ENCODE assay signal across 21 cellular contexts in genomic region chr3:33167284-33167683, GRCh38. TPM values are rescaled to one million over a fixed set of nuclear protein-coding genes. Genes with fewer than 3 reads are reported as not detected.
"Had no signal": no experiment of that assay in that cellular context is flagged by ENCODE, and none has a peak within 500 bp of the region (broad histone marks: within the 10 kb centered on the region; RNA-seq: fewer than 3 reads in every experiment).

No MANE protein-coding gene starts in this region.

- H3K9me3 Mint-ChIP-seq: naive B cell had no signal

- H3K27me3 Mint-ChIP-seq: activated naive CD8-positive, alpha-beta T cell; memory B cell; naive B cell; progenitor cell of endocrine pancreas had no signal

- H3K27me3 ChIP-seq: left lung, transverse colon, uterus had no signal

- H3K4me3 Mint-ChIP-seq: activated naive CD8-positive, alpha-beta T cell; memory B cell; naive B cell; T-helper 1 cell treated with Interleukin-12 subunit alpha and Interleukin-12 subunit beta and Interleukin-4 antibody, amounts not matched to agents 30 μg/mL and 1 μg/mL, for 36 hours had no signal

- H3K27ac Mint-ChIP-seq: activated naive CD8-positive, alpha-beta T cell; memory B cell; naive B cell; T-helper 1 cell treated with Interleukin-12 subunit alpha and Interleukin-12 subunit beta and Interleukin-4 antibody, amounts not matched to agents 30 μg/mL and 1 μg/mL, for 36 hours had no signal

- H3K4me3 ChIP-seq: left lung, mucosa of descending colon, transverse colon, uterus had no signal

- H3K36me3 ChIP-seq: left lung, transverse colon, uterus, WERI-Rb-1 had no signal

- H3K36me3 Mint-ChIP-seq: activated naive CD8-positive, alpha-beta T cell; memory B cell; naive B cell had no signal

- H3K9me3 ChIP-seq: left lung, mucosa of descending colon, transverse colon, uterus had no signal

- ATAC-seq: left lung, mucosa of descending colon had no signal

- H3K27ac ChIP-seq: left lung, transverse colon, uterus, WERI-Rb-1 had no signal

- DNase-seq: activated CD4-positive, alpha-beta T cell treated with anti-CD3 and anti-CD28 coated beads for 1 hour; activated CD4-positive, alpha-beta T cell treated with anti-CD3 and anti-CD28 coated beads, Interleukin-2, amount 50 U/mL, for 4 hours; erythroblast; foreskin melanocyte; kidney; left lung; mucosa of descending colon; naive B cell; nucleus accumbens; stimulated activated CD4-positive, alpha-beta T cell treated with anti-CD3 and anti-CD28 coated beads, Interleukin-12 subunit alpha, Interleukin-12 subunit beta, amount 100 ng/mL, for 4 hours; stimulated activated CD4-positive, alpha-beta T cell treated with anti-CD3 and anti-CD28 coated beads, Interleukin-1b, Interleukin-23, amount 100 ng/mL, for 48 hours; stimulated activated CD8-positive, alpha-beta memory T cell treated with anti-CD3 and anti-CD28 coated beads, Interleukin-4, amount 100 ng/mL, for 48 hours; stimulated activated naive CD4-positive, alpha-beta T cell; transverse colon; uterus; WERI-Rb-1 had no signal

- H3K4me1 ChIP-seq: left lung, uterus had no signal

RNA-seq across cellular contexts. Expression of gene SUSD5, which starts 51.3 kb away (rescaled TPM):
- total RNA-seq: activated CD8-positive, alpha-beta memory T cell treated with anti-CD3 and anti-CD28 coated beads for 36 hours had no signal
